ENCODE assay signal across 11 cellular contexts in the genomic region with DNA sequence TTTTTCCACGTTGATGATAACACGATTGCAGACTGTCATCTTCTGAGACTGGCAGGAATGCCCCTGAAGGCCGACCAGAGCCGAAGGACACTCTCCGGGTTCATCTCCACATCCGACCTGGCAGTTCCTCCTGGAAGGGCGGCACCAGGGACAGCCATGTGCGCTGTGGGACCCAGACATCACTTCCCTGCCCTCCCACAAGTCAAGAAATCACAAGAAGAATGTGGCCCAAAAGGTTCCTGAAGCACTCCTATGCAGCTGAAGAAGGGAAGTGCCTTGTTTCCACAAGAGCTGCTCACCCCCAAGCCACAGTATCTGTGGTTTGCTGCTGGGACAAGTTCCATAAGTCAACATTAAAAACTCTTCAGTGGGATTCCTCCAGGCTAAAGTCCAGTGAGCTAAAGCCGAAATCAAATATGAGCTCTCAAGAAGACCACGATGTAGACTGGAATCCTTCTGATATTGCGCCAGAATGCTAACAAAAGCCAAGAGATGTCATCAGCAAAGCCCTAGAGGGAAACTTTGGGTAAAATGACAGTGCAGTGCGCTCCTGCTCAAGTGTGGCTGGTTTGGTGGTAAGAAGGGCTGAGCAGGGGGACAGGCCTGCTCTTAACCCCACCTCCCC. TPM values are rescaled to one million over a fixed set of nuclear protein-coding genes. Genes with fewer than 3 reads are reported as not detected.
DNase-seq lines count a peak whose midpoint lies in the region; ATAC-seq and TF ChIP-seq lines count a peak whose summit lies in the region.
"Had no signal": no experiment of that assay in that cellular context is flagged by ENCODE, and none has a peak within 500 bp of the region (broad histone marks: within the 10 kb centered on the region; RNA-seq: fewer than 3 reads in every experiment).

No MANE protein-coding gene starts in this region.

- peaks cover 47% of the 10 kb centered on the region for H3K4me1 Mint-ChIP-seq in memory B cell

- H3K4me1 ChIP-seq in urinary bladder (ENCODE audit: insufficient read depth) = peaks cover 1% of the 10 kb centered on the region
- H3K4me1 ChIP-seq: parathyroid adenoma had no signal

- no peak overlapping the region for H3K4me3 Mint-ChIP-seq in memory B cell
- H3K4me3 Mint-ChIP-seq: activated naive CD4-positive, alpha-beta T cell treated with anti-CD3 and anti-CD28 coated beads, Interleukin-2, amount 10 ng/mL, durations not matched to agents 7 days and 5 days had no signal

- H3K9me3 Mint-ChIP-seq in memory B cell = no peaks in the 10 kb centered on the region

- H3K27me3 ChIP-seq in brain microvascular endothelial cell (replicated peaks) = no peaks in the 10 kb centered on the region

- H3K27ac Mint-ChIP-seq in memory B cell = peak overlapping the region; percentile 37
- H3K27ac Mint-ChIP-seq: activated naive CD4-positive, alpha-beta T cell treated with anti-CD3 and anti-CD28 coated beads, Interleukin-2, amount 10 ng/mL, durations not matched to agents 7 days and 5 days had no signal

- no peak for ATAC-seq in memory B cell (ENCODE audit: low read depth)
- ATAC-seq in HG03045 (IDR thresholded peaks at IDR 0.05; ENCODE audit: unreplicated experiment) = no peak

- 40% methylated on average over 12 of the region's 12 CpGs for WGBS in urinary bladder

- in situ Hi-C loops in brain microvascular endothelial cell (cut with HindIII; ENCODE audit: low pct_ligation_motif_present, low sequenced_read_pairs) = no loop called here

- H3K27me3 Mint-ChIP-seq in memory B cell = no peaks in the 10 kb centered on the region
- H3K27me3 Mint-ChIP-seq: activated naive CD4-positive, alpha-beta T cell treated with anti-CD3 and anti-CD28 coated beads, Interleukin-2, amount 10 ng/mL, durations not matched to agents 7 days and 5 days had no signal

- H3K4me3 ChIP-seq in brain microvascular endothelial cell (ENCODE audit: low read depth, low read length) (no peak overlapping the region), urinary bladder (ENCODE audit: low read depth, low read length) (no peak overlapping the region)

- no peak for TF ChIP-seq CTCF in brain microvascular endothelial cell (IDR thresholded peaks at IDR 0.05; ENCODE audit: low read depth, low read length, missing control alignments)

- H3K36me3 ChIP-seq in brain microvascular endothelial cell (replicated peaks) (no peaks in the 10 kb centered on the region), urinary bladder (ENCODE audit: insufficient read depth) (no peaks in the 10 kb centered on the region)

- peaks cover 2% of the 10 kb centered on the region for H3K36me3 Mint-ChIP-seq in memory B cell

- H3K27ac ChIP-seq in brain microvascular endothelial cell = peak overlapping the region; percentile 86
- peak overlapping the region; percentile 29 for H3K27ac ChIP-seq in urinary bladder (ENCODE audit: low read depth)
- H3K27ac ChIP-seq: parathyroid adenoma had no signal

- DNase-seq in NOMO-1 (lab: John Stamatoyannopoulos, UW; ENCODE audit: unreplicated experiment in 2 of 2) (peak; percentile 33 to 63), NOMO-1 treated with dmso at 0.1 percent for 144 hours (lab: John Stamatoyannopoulos, UW; ENCODE audit: unreplicated experiment) (no peak), brain microvascular endothelial cell (no peak), memory B cell (ENCODE audit: low spot score in 2 of 2) (no peak), NCI-H1694 (lab: John Stamatoyannopoulos, UW) (no peak), T1000 (lab: John Stamatoyannopoulos, UW) (no peak)
- DNase-seq: activated naive CD4-positive, alpha-beta T cell treated with anti-CD3 and anti-CD28 coated beads, Interleukin-2, amount 10 ng/mL, durations not matched to agents 7 days and 5 days; T-helper 2 cell had no signal

RNA-seq across cellular contexts. Expression of a gene that starts 21.2 kb away (rescaled TPM):
- total RNA-seq in urinary bladder = 31.6 TPM
- 61.8 TPM for polyA plus RNA-seq in urinary bladder

Comparison
In these comparisons a context has a peak if more than half of its experiments do, and no peak if none do; other contexts are left out.
1. DNase-seq: peak in NOMO-1 (2 of 2); none in NOMO-1 treated with dmso at 0.1 percent for 144 hours (single experiment), brain microvascular endothelial cell (single experiment), memory B cell (0 of 2), NCI-H1694 (single experiment) and T1000 (single experiment).